8 cellular contexts compared by ENCODE assay signal in genomic region chr2:64101141-64101591, GRCh38. TPM values are rescaled to one million over a fixed set of nuclear protein-coding genes. Genes with fewer than 3 reads are reported as not detected.
DNase-seq lines count a peak whose midpoint lies in the region; ATAC-seq and TF ChIP-seq lines count a peak whose summit lies in the region.

No MANE protein-coding gene starts in this region.

- peak overlapping the region in 2 of 4 donors; percentile 54 to 86 for H3K4me3 Mint-ChIP-seq in IgD-negative memory B cell

- no peaks in the 10 kb centered on the region for H3K9me3 ChIP-seq in uterus

- no peak overlapping the region for H3K4me3 ChIP-seq in GM06990 (replicated peaks; ENCODE audit: low read depth, low read length)
- no peak overlapping the region for H3K4me3 ChIP-seq in fibroblast of pulmonary artery (replicated peaks; ENCODE audit: low read depth, low read length)
- no peak overlapping the region for H3K4me3 ChIP-seq in uterus

- no peak for TF ChIP-seq POLR2A in uterus (IDR thresholded peaks at IDR 0.05)

- peaks cover 34 to 73% (median 43%) of the 10 kb centered on the region in 3 donors for H3K4me1 Mint-ChIP-seq in IgD-negative memory B cell

- H3K27ac ChIP-seq in uterus = peak overlapping the region in 1 of 2 donors; percentile 7
- no peak overlapping the region for H3K27ac ChIP-seq in caudate nucleus (ENCODE audit: low read depth, low read length)

- H3K27me3 Mint-ChIP-seq in IgD-negative memory B cell = no peaks in the 10 kb centered on the region

- peak; percentile 71 for DNase-seq in GM06990 (ENCODE audit: extremely low read depth, insufficient read length)
- DNase-seq in fibroblast of pulmonary artery (ENCODE audit: low read depth) = peak; percentile 77
- no peak for DNase-seq in GM19238 (ENCODE audit: insufficient read length, low spot score)
- DNase-seq in uterus = no peak
- DNase-seq in caudate nucleus (lab: John Stamatoyannopoulos, UW) = no peak
- DNase-seq in NOMO-1 (lab: John Stamatoyannopoulos, UW; ENCODE audit: unreplicated experiment in 2 of 2) = no peak

- peak; percentile 53 for ATAC-seq in GM21390 (IDR thresholded peaks at IDR 0.05; ENCODE audit: unreplicated experiment)

- H3K36me3 ChIP-seq in GM06990 (ENCODE audit: control insufficient read depth, insufficient read depth, low read length) = peaks cover 4% of the 10 kb centered on the region
- no peaks in the 10 kb centered on the region for H3K36me3 ChIP-seq in uterus

- H3K27me3 ChIP-seq in GM06990 (replicated peaks; ENCODE audit: control insufficient read depth, insufficient read depth, low read length) (no peaks in the 10 kb centered on the region), uterus (no peaks in the 10 kb centered on the region)

- intact Hi-C loops in uterus (cut with DNase I; ENCODE audit: low total_unique reads) = no loop called here

- peak overlapping the region; percentile 46 to 80 (median 66) for H3K27ac Mint-ChIP-seq in IgD-negative memory B cell

- peaks cover 21% of the 10 kb centered on the region for H3K36me3 Mint-ChIP-seq in IgD-negative memory B cell

- peaks cover 0 to 5% (median 0%) of the 10 kb centered on the region in 3 donors for H3K9me3 Mint-ChIP-seq in IgD-negative memory B cell

- TF ChIP-seq CTCF in GM06990 (IDR thresholded peaks at IDR 0.05; ENCODE audit: insufficient read depth, low read length, poor library complexity, severe bottlenecking) = no peak
- TF ChIP-seq CTCF in fibroblast of pulmonary artery (IDR thresholded peaks at IDR 0.05; ENCODE audit: low read length, missing control alignments) = no peak
- no peak for TF ChIP-seq CTCF in uterus (IDR thresholded peaks at IDR 0.05)

- peaks cover 0 to 13% of the 10 kb centered on the region in 2 donors for H3K4me1 ChIP-seq in uterus

RNA-seq across cellular contexts. Expression of gene PELI1, which starts 43.1 kb away (rescaled TPM):
- polyA plus RNA-seq in IgD-negative memory B cell = 23.9 TPM
- 10 to 100 TPM; 26.2 to 54.7 (median 37.4) TPM for total RNA-seq in uterus

Comparison
In these comparisons a context has a peak if more than half of its experiments do, and no peak if none do; other contexts are left out.
1. DNase-seq: peak in GM06990 (single experiment) and fibroblast of pulmonary artery (single experiment); none in GM19238 (single experiment), uterus (0 of 2), caudate nucleus (0 of 61) and NOMO-1 (0 of 2).